In the genomic region with DNA sequence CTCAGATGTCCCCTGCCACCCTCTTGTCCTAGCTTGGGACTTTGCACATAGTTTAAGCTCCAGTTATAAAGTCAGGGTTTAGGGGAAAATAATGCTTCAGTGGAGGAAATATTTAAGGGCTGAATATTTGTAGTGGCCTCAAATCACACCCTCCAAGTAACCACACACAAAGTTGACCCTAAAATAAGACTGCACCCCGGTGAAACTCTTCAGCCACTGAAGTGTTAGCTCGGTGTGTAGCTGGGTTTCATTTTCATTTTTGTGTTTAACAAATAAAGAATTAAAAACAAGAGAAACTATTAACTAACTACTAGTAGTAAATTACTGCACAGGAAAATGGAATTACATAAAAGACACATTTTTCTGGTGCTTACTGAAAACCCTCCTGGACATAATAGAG, we compare ENCODE assay signal across 11 cellular contexts. TPM values are rescaled to one million over a fixed set of nuclear protein-coding genes. Genes with fewer than 3 reads are reported as not detected.
DNase-seq lines count a peak whose midpoint lies in the region; ATAC-seq and TF ChIP-seq lines count a peak whose summit lies in the region.
"Had no signal": no experiment of that assay in that cellular context is flagged by ENCODE, and none has a peak within 500 bp of the region (broad histone marks: within the 10 kb centered on the region; RNA-seq: fewer than 3 reads in every experiment).

No MANE protein-coding gene starts in this region.

- no peaks in the 10 kb centered on the region for H3K36me3 Mint-ChIP-seq in activated CD4-positive, alpha-beta T cell treated with anti-CD3 and anti-CD28 coated beads, Interleukin-2, amount 10 ng/mL, durations not matched to agents 24 days and 14 days (ENCODE audit: low read depth)
- H3K36me3 Mint-ChIP-seq in effector memory CD8-positive, alpha-beta T cell (ENCODE audit: insufficient read depth), result peaks cover 17% of the 10 kb centered on the region

- no peak for TF ChIP-seq CTCF in PC-9 (conservative IDR thresholded peaks at IDR 0.05)

- no peaks in the 10 kb centered on the region for H3K4me1 ChIP-seq in PC-9 (replicated peaks; ENCODE audit: insufficient read depth)
- H3K4me1 ChIP-seq: foreskin keratinocyte had no signal

- CTCF ChIA-PET in PC-9 (lab: Charles Lee), result no interaction called here

- no peaks in the 10 kb centered on the region for H3K79me2 ChIP-seq in PC-9 (ENCODE audit: low read depth)

- H3K9me3 ChIP-seq in PC-9 (ENCODE audit: insufficient read depth, low read depth), result no peaks in the 10 kb centered on the region

- H3K27me3 Mint-ChIP-seq in activated CD4-positive, alpha-beta T cell treated with anti-CD3 and anti-CD28 coated beads, Interleukin-2, amount 10 ng/mL, durations not matched to agents 24 days and 14 days, result peaks cover 8% of the 10 kb centered on the region
- H3K27me3 Mint-ChIP-seq in effector memory CD8-positive, alpha-beta T cell, result no peaks in the 10 kb centered on the region

- intact Hi-C loops in activated CD4-positive, alpha-beta T cell treated with anti-CD3 and anti-CD28 coated beads, Interleukin-2, amount 10 ng/mL, durations not matched to agents 24 days and 14 days (cut with micrococcal nuclease), result no loop called here
- intact Hi-C loops in PC-9 (cut with micrococcal nuclease; ENCODE audit: unreplicated experiment), result no loop called here

- no peaks in the 10 kb centered on the region for H3F3A ChIP-seq in PC-9 (ENCODE audit: insufficient read depth, low read depth)

- H3K36me3 ChIP-seq in PC-9 (ENCODE audit: low read depth), result no peaks in the 10 kb centered on the region

- peak; percentile 54 for DNase-seq in activated CD4-positive, alpha-beta T cell treated with anti-CD3 and anti-CD28 coated beads, Interleukin-2, amount 10 ng/mL, durations not matched to agents 24 days and 14 days
- no peak for DNase-seq in activated CD4-positive, alpha-beta T cell treated with anti-CD3 and anti-CD28 coated beads for 48 hours
- DNase-seq in effector memory CD8-positive, alpha-beta T cell, result no peak
- no peak for DNase-seq in PC-9
- no peak for DNase-seq in medulla oblongata (ENCODE audit: extremely low spot score)
- no peak for DNase-seq in D341Med (ENCODE audit: low spot score)
- DNase-seq: foreskin keratinocyte, HFFc6, NCI-H748 treated with DMSO at 0.1 percent for 48 hours had no signal

- ATAC-seq in GM21390 (IDR thresholded peaks at IDR 0.05; ENCODE audit: unreplicated experiment) (peak; percentile 67), HG03196 (IDR thresholded peaks at IDR 0.05; ENCODE audit: unreplicated experiment) (peak; percentile 59)
- peak; percentile 55 for ATAC-seq in effector memory CD8-positive, alpha-beta T cell (replicated peaks)
- ATAC-seq: foreskin keratinocyte had no signal

- no peak overlapping the region for H3K4me2 ChIP-seq in PC-9

- peaks cover 69% of the 10 kb centered on the region for H3K27me3 ChIP-seq in PC-9 (ENCODE audit: insufficient read depth, low read depth)

- no peaks in the 10 kb centered on the region for H3K9me2 ChIP-seq in PC-9 (ENCODE audit: insufficient read depth)

- no peak overlapping the region for H3K27ac Mint-ChIP-seq in activated CD4-positive, alpha-beta T cell treated with anti-CD3 and anti-CD28 coated beads, Interleukin-2, amount 10 ng/mL, durations not matched to agents 24 days and 14 days
- H3K27ac Mint-ChIP-seq in effector memory CD8-positive, alpha-beta T cell, result peak overlapping the region; percentile 83 to 90
- H3K27ac Mint-ChIP-seq: HFFc6 had no signal

- POLR2A ChIA-PET in PC-9 (lab: Charles Lee; ENCODE audit: unreplicated experiment), result no interaction called here

- no peaks in the 10 kb centered on the region for H4K20me1 ChIP-seq in PC-9 (ENCODE audit: insufficient read depth)

- H3K9me3 Mint-ChIP-seq in activated CD4-positive, alpha-beta T cell treated with anti-CD3 and anti-CD28 coated beads, Interleukin-2, amount 10 ng/mL, durations not matched to agents 24 days and 14 days, result no peaks in the 10 kb centered on the region
- H3K9me3 Mint-ChIP-seq in effector memory CD8-positive, alpha-beta T cell, result no peaks in the 10 kb centered on the region
- H3K9me3 Mint-ChIP-seq: HFFc6 had no signal

- no peak overlapping the region for H2AFZ ChIP-seq in PC-9

- BruUV-seq in PC-9 (replicated peaks; lab: Mats Ljungman, UMichigan), result no TSS peak

- no peak overlapping the region for H3K27ac ChIP-seq in PC-9
- H3K27ac ChIP-seq: foreskin keratinocyte had no signal

- H3K4me3 Mint-ChIP-seq in activated CD4-positive, alpha-beta T cell treated with anti-CD3 and anti-CD28 coated beads, Interleukin-2, amount 10 ng/mL, durations not matched to agents 24 days and 14 days, result peak overlapping the region; percentile 22
- H3K4me3 Mint-ChIP-seq in effector memory CD8-positive, alpha-beta T cell, result peak overlapping the region; percentile 87
- H3K4me3 Mint-ChIP-seq: HFFc6 had no signal

- H3K4me3 ChIP-seq in PC-9, result no peak overlapping the region

- H3K4me1 Mint-ChIP-seq in activated CD4-positive, alpha-beta T cell treated with anti-CD3 and anti-CD28 coated beads, Interleukin-2, amount 10 ng/mL, durations not matched to agents 24 days and 14 days, result peaks cover 7% of the 10 kb centered on the region
- peaks cover 34 to 40% of the 10 kb centered on the region in 2 donors for H3K4me1 Mint-ChIP-seq in effector memory CD8-positive, alpha-beta T cell (ENCODE audit: low read depth in 2 of 2)

RNA-seq across cellular contexts. Expression of gene BCL11B, which starts 14.8 kb away (rescaled TPM):
- total RNA-seq in activated CD4-positive, alpha-beta T cell treated with anti-CD3 and anti-CD28 coated beads, Interleukin-2, amount 10 ng/mL, durations not matched to agents 24 days and 14 days, result 48.2 and 48.5 TPM in 2 replicates
- not detected in 2 replicates for total RNA-seq in PC-9 (2021)

Comparison
In these comparisons a context has a peak if more than half of its experiments do, and no peak if none do; other contexts are left out.
1. RNA of gene BCL11B, which starts 14.8 kb away (total RNA-seq): 48.2 to 48.5 TPM in activated CD4-positive, alpha-beta T cell treated with anti-CD3 and anti-CD28 coated beads, Interleukin-2, amount 10 ng/mL, durations not matched to agents 24 days and 14 days; not detected in PC-9; every median in the first group is over 10 times any median in the second.
2. Peak in every context shown above with its lines, with median percentiles within 50 percentile points of each other: ATAC-seq.